1 cellular context compared by ENCODE assay signal in the genomic region with DNA sequence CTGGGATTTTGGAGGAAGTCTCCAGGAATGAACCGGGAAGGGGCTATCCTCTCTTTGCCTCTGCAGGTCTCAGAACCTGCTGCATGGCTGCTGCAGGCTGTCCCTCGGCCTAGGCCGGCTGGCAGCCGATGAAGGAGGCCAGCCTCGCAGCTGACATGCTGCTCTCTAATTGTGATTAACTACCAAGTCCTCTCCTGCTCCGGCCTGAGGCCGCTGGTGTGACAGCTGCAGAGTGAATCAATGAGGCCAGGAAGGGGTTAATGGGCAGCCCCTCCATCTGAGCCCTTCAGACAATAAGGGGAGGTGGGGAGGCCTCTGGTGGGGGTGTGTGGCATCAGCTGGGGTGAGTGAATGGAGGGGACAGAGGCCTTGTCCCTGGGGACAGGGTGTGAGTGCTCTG.
TF ChIP-seq lines count a peak whose summit lies in the region.

No MANE protein-coding gene starts in this region.

TF ChIP-seq in H1, 55 proteins besides CTCF, POLR2A, EP300 and RAD21 (continued from another document):
- TF ChIP-seq, protein P1, sequence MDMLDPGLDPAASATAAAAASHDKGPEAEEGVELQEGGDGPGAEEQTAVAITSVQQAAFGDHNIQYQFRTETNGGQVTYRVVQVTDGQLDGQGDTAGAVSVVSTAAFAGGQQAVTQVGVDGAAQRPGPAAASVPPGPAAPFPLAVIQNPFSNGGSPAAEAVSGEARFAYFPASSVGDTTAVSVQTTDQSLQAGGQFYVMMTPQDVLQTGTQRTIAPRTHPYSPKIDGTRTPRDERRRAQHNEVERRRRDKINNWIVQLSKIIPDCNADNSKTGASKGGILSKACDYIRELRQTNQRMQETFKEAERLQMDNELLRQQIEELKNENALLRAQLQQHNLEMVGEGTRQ (IDR thresholded peaks at IDR 0.05; ENCODE audit: low read length): no peak
- TF ChIP-seq POLR2AphosphoS5 (IDR thresholded peaks at IDR 0.05; ENCODE audit: low read depth, low read length): no peak
- TF ChIP-seq ZNF274 (IDR thresholded peaks at IDR 0.05; ENCODE audit: borderline replicate concordance, extremely low read depth, low read length): no peak
- no peak for TF ChIP-seq SAP30 (IDR thresholded peaks at IDR 0.05; ENCODE audit: insufficient read depth, insufficient replicate concordance, low read length)
- TF ChIP-seq, protein P2, sequence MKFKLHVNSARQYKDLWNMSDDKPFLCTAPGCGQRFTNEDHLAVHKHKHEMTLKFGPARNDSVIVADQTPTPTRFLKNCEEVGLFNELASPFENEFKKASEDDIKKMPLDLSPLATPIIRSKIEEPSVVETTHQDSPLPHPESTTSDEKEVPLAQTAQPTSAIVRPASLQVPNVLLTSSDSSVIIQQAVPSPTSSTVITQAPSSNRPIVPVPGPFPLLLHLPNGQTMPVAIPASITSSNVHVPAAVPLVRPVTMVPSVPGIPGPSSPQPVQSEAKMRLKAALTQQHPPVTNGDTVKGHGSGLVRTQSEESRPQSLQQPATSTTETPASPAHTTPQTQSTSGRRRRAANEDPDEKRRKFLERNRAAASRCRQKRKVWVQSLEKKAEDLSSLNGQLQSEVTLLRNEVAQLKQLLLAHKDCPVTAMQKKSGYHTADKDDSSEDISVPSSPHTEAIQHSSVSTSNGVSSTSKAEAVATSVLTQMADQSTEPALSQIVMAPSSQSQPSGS (IDR thresholded peaks at IDR 0.05; ENCODE audit: low read length): no peak
- no peak for TF ChIP-seq NANOG (IDR thresholded peaks at IDR 0.05; ENCODE audit: insufficient read depth, low read depth, low read length, poor library complexity, severe bottlenecking)
- no peak for TF ChIP-seq TCF12 (IDR thresholded peaks at IDR 0.05; ENCODE audit: low read depth, low read length)
- TF ChIP-seq SIRT6 (IDR thresholded peaks at IDR 0.05; ENCODE audit: low read length): no peak
- TF ChIP-seq YY1 (IDR thresholded peaks at IDR 0.05; ENCODE audit: low read depth, low read length): no peak
- no peak for TF ChIP-seq CBX8 (IDR thresholded peaks at IDR 0.05; ENCODE audit: borderline replicate concordance, low read depth, low read length)
- no peak for TF ChIP-seq GABPA (IDR thresholded peaks at IDR 0.05; ENCODE audit: borderline replicate concordance, insufficient read depth, low read length)
- no peak for TF ChIP-seq KDM1A (IDR thresholded peaks at IDR 0.05; ENCODE audit: borderline replicate concordance, low read length)
- TF ChIP-seq CHD1 (IDR thresholded peaks at IDR 0.05; ENCODE audit: low read depth, low read length): no peak
- TF ChIP-seq FOSL1 (IDR thresholded peaks at IDR 0.05; ENCODE audit: insufficient read depth, low read depth, low read length): no peak
- TF ChIP-seq GTF2F1 (IDR thresholded peaks at IDR 0.05; ENCODE audit: borderline replicate concordance, low read depth, low read length): no peak
TF ChIP-seq in H1: peak in this region for 0.
